ENCODE assay signal across 9 cellular contexts in the genomic region with DNA sequence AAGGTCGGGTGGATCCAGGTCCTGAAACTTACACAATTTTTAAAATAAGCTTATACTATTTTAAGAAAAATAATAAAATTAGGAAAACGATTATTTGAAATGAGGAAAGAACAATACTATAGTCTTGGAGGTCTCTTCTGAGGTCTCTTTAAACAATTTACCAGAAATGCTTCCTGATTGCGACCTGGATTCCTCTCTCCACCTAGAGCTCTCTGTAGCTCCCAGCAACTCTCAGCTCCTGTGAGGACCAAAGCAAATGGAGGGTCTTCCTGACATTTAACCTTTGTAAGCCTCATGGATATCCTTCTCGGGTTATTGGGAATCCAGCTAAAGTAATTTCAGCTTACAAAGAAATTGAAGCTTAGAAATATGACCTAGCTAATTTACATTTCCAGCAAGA. TPM values are rescaled to one million over a fixed set of nuclear protein-coding genes. Genes with fewer than 3 reads are reported as not detected.
DNase-seq lines count a peak whose midpoint lies in the region; ATAC-seq and TF ChIP-seq lines count a peak whose summit lies in the region.
"Had no signal": no experiment of that assay in that cellular context is flagged by ENCODE, and none has a peak within 500 bp of the region (broad histone marks: within the 10 kb centered on the region; RNA-seq: fewer than 3 reads in every experiment).

No MANE protein-coding gene starts in this region.

- H4K8ac ChIP-seq in neuronal stem cell (ENCODE audit: low read depth, low read length): no peak overlapping the region

- H3K9me3 ChIP-seq in CD4-positive, alpha-beta T cell (ENCODE audit: control insufficient read depth, low read length): peaks cover 6% of the 10 kb centered on the region
- no peaks in the 10 kb centered on the region for H3K9me3 ChIP-seq in OCI-LY1 (ENCODE audit: low read length)
- peaks cover 7 to 11% of the 10 kb centered on the region in 2 donors for H3K9me3 ChIP-seq in neuronal stem cell (replicated peaks in 1 of 2; ENCODE audit: control insufficient read depth in 2 of 2, insufficient read depth in 1 of 2, low read depth in 1 of 2, low read length in 2 of 2)

- H3K9ac ChIP-seq in OCI-LY1 (ENCODE audit: low read length) (peak overlapping the region; percentile 64), neuronal stem cell (ENCODE audit: low read depth, low read length, poor library complexity) (no peak overlapping the region)

- no peak overlapping the region for H4K91ac ChIP-seq in neuronal stem cell (ENCODE audit: low read depth, low read length, poor library complexity)

- H2AFZ ChIP-seq in OCI-LY1 (ENCODE audit: low read length): peak overlapping the region; percentile 7; the same call in 1 of the 2 replicates
- H2AFZ ChIP-seq in neuronal stem cell (ENCODE audit: low read length): peak overlapping the region; percentile 99

- H3K4me2 ChIP-seq in OCI-LY1 (ENCODE audit: low read length): peak overlapping the region; percentile 86
- H3K4me2 ChIP-seq in neuronal stem cell (ENCODE audit: insufficient read depth, low read length, poor library complexity, severe bottlenecking): peak overlapping the region; percentile 72

- POLR2A ChIA-PET in CD4-positive, alpha-beta T cell (lab: Charles Lee): interaction anchor here (0.5 to 1.4 kb wide), 9 partner anchors 11 to 1069 kb away, joined by 3 to 4 read pairs (median 3); a partner anchor contains a TSS

- H3K4ac ChIP-seq in neuronal stem cell (ENCODE audit: low read length): no peak overlapping the region

- no peak for DNase-seq in CD4-positive, alpha-beta T cell
- DNase-seq in endothelial cell (ENCODE audit: low spot score) (no peak), neuronal stem cell (ENCODE audit: low spot score) (no peak), NCI-H774 (lab: John Stamatoyannopoulos, UW) (no peak), HPDE6-E6E7 (ENCODE audit: extremely low spot score) (no peak), NCI-H345 treated with DMSO at 0.1 percent for 48 hours (lab: John Stamatoyannopoulos, UW; ENCODE audit: unreplicated experiment) (no peak)

- H3K36me3 Mint-ChIP-seq in CD4-positive, alpha-beta T cell (ENCODE audit: low read depth): peaks cover 23% of the 10 kb centered on the region
- H3K36me3 Mint-ChIP-seq in endothelial cell (ENCODE audit: low read depth, unreplicated experiment): peaks cover 12% of the 10 kb centered on the region

- H3K14ac ChIP-seq in neuronal stem cell (ENCODE audit: low read length): no peak overlapping the region

- ATAC-seq in CD4-positive, alpha-beta T cell (ENCODE audit: poor library complexity): no peak
- no peak for ATAC-seq in GM21786 (IDR thresholded peaks at IDR 0.05; ENCODE audit: unreplicated experiment)

- H2BK15ac ChIP-seq in neuronal stem cell (ENCODE audit: low read length): no peak overlapping the region

- peak overlapping the region; percentile 19 for H3K18ac ChIP-seq in neuronal stem cell (ENCODE audit: low read length)

- H3K36me3 ChIP-seq in OCI-LY1 (ENCODE audit: insufficient read depth, low read length) (no peaks in the 10 kb centered on the region), neuronal stem cell (replicated peaks in 1 of 2; ENCODE audit: control insufficient read depth in 2 of 2, insufficient read depth in 2 of 2, low read length in 2 of 2) (no peaks in the 10 kb centered on the region)

- no peaks in the 10 kb centered on the region for H3F3A ChIP-seq in OCI-LY1 (ENCODE audit: insufficient read depth, low read length)

- H3K9me2 ChIP-seq in OCI-LY1 (ENCODE audit: low read depth, low read length): no peaks in the 10 kb centered on the region

- no CpG with 5 or more reads among the region's 4 CpGs for WGBS in neuronal stem cell (ENCODE audit: extremely low coverage in 2 of 2, insufficient read length in 2 of 2, insufficient replicate concordance in 1 of 2), 2 donors

- no peak overlapping the region for H3K27ac ChIP-seq in CD4-positive, alpha-beta T cell (ENCODE audit: low read depth, low read length)
- H3K27ac ChIP-seq in OCI-LY1 (ENCODE audit: low read depth, low read length, poor library complexity, severe bottlenecking) (no peak overlapping the region), neuronal stem cell (replicated peaks; ENCODE audit: low read length) (peak overlapping the region; percentile 83)

- no peak overlapping the region for H2AK5ac ChIP-seq in neuronal stem cell (ENCODE audit: low read depth, low read length)

- H3K27me3 ChIP-seq in CD4-positive, alpha-beta T cell (ENCODE audit: control insufficient read depth, insufficient read depth, low read length): no peaks in the 10 kb centered on the region
- H3K27me3 ChIP-seq in OCI-LY1 (ENCODE audit: insufficient read depth, low read length) (no peaks in the 10 kb centered on the region), neuronal stem cell (ENCODE audit: control insufficient read depth in 3 of 3, insufficient read depth in 3 of 3, low read depth in 1 of 3, low read length in 3 of 3) (no peaks in the 10 kb centered on the region)

- H3K79me2 ChIP-seq in OCI-LY1 (ENCODE audit: insufficient read depth, low read length): no peaks in the 10 kb centered on the region

- intact Hi-C loops in CD4-positive, alpha-beta T cell (cut with DNase I, micrococcal nuclease): loop anchor here in 1 of 2 experiments (5.0 to 10.0 kb wide), 3 partner anchors 216 to 751 kb away; a partner anchor contains a TSS

- no peak overlapping the region for H2BK5ac ChIP-seq in neuronal stem cell (ENCODE audit: low read length)

- no peaks in the 10 kb centered on the region for H4K20me1 ChIP-seq in OCI-LY1 (ENCODE audit: insufficient read depth, low read length)

- peak overlapping the region; percentile 94 for H3K27ac Mint-ChIP-seq in CD4-positive, alpha-beta T cell
- H3K27ac Mint-ChIP-seq in endothelial cell (ENCODE audit: unreplicated experiment): no peak overlapping the region

- no peak overlapping the region for H2BK120ac ChIP-seq in neuronal stem cell (ENCODE audit: low read depth, low read length)

- no peak overlapping the region for H3K23ac ChIP-seq in neuronal stem cell (ENCODE audit: low read depth, low read length, poor library complexity)

- no peaks in the 10 kb centered on the region for H3K27me3 Mint-ChIP-seq in CD4-positive, alpha-beta T cell
- no peaks in the 10 kb centered on the region for H3K27me3 Mint-ChIP-seq in endothelial cell (ENCODE audit: unreplicated experiment)

- peaks cover 3% of the 10 kb centered on the region for H3K9me3 Mint-ChIP-seq in CD4-positive, alpha-beta T cell
- H3K9me3 Mint-ChIP-seq in endothelial cell (ENCODE audit: unreplicated experiment): peaks cover 13% of the 10 kb centered on the region

- H3K4me1 ChIP-seq in OCI-LY1 (ENCODE audit: insufficient read depth, low read length, severe bottlenecking): peaks cover 25% of the 10 kb centered on the region
- H3K4me1 ChIP-seq in neuronal stem cell (ENCODE audit: control insufficient read depth in 2 of 2, insufficient read depth in 1 of 2, low read depth in 1 of 2, low read length in 2 of 2): no peaks in the 10 kb centered on the region

- peak overlapping the region; percentile 94 for H3K4me3 Mint-ChIP-seq in CD4-positive, alpha-beta T cell
- H3K4me3 Mint-ChIP-seq in endothelial cell (ENCODE audit: unreplicated experiment): peak overlapping the region; percentile 98

- CTCF ChIA-PET in CD4-positive, alpha-beta T cell (lab: Charles Lee): no interaction called here

- H3K79me1 ChIP-seq in neuronal stem cell (ENCODE audit: low read depth, low read length): no peaks in the 10 kb centered on the region

- no peak overlapping the region for H2BK12ac ChIP-seq in neuronal stem cell (ENCODE audit: low read length)

- H3K4me1 Mint-ChIP-seq in CD4-positive, alpha-beta T cell (ENCODE audit: low read depth): peaks cover 25% of the 10 kb centered on the region
- peaks cover 3% of the 10 kb centered on the region for H3K4me1 Mint-ChIP-seq in endothelial cell (ENCODE audit: unreplicated experiment)

- peak overlapping the region; percentile 67 for H3K4me3 ChIP-seq in OCI-LY1 (ENCODE audit: low read depth, low read length, poor library complexity, severe bottlenecking)
- peak overlapping the region; percentile 78 to 97 for H3K4me3 ChIP-seq in neuronal stem cell (ENCODE audit: low read length in 2 of 2)

- TF ChIP-seq CTCF in CD4-positive, alpha-beta T cell (IDR thresholded peaks at IDR 0.05): no peak
- no peak for TF ChIP-seq CTCF in OCI-LY1 (IDR thresholded peaks at IDR 0.05; ENCODE audit: low read length)
- TF ChIP-seq CTCF in endothelial cell (IDR thresholded peaks at IDR 0.05; ENCODE audit: unreplicated experiment): no peak

RNA-seq across cellular contexts. Expression of a gene that starts 0.9 kb away (rescaled TPM):
- 1 to 10 TPM; 1.8 to 2.8 TPM for total RNA-seq in CD4-positive, alpha-beta T cell
- total RNA-seq in endothelial cell (ENCODE audit: unreplicated experiment): 4.0 TPM
- polyA plus RNA-seq in neuronal stem cell (2013, experiment 1 of 2): 2.7 TPM
- 2.9 TPM for polyA plus RNA-seq in neuronal stem cell (2013, experiment 2 of 2)

RNA-seq across cellular contexts. Expression of a gene that starts 5.8 kb away (rescaled TPM):
- not detected for total RNA-seq in CD4-positive, alpha-beta T cell
- total RNA-seq in endothelial cell (ENCODE audit: unreplicated experiment): 0.31 TPM
- 0.40 TPM for polyA plus RNA-seq in neuronal stem cell (2013, experiment 1 of 2)
- 0.33 TPM for polyA plus RNA-seq in neuronal stem cell (2013, experiment 2 of 2)
- total RNA-seq: myocyte had no signal

RNA-seq across cellular contexts. Expression of a gene that starts 51.2 kb away (rescaled TPM):
- total RNA-seq in CD4-positive, alpha-beta T cell: not detected
- 3.2 TPM for total RNA-seq in endothelial cell (ENCODE audit: unreplicated experiment)
- polyA plus RNA-seq in neuronal stem cell (2013, experiment 1 of 2): 0.46 TPM
- polyA plus RNA-seq in neuronal stem cell (2013, experiment 2 of 2): 0.48 TPM
- total RNA-seq: myocyte had no signal
